In the genomic region with DNA sequence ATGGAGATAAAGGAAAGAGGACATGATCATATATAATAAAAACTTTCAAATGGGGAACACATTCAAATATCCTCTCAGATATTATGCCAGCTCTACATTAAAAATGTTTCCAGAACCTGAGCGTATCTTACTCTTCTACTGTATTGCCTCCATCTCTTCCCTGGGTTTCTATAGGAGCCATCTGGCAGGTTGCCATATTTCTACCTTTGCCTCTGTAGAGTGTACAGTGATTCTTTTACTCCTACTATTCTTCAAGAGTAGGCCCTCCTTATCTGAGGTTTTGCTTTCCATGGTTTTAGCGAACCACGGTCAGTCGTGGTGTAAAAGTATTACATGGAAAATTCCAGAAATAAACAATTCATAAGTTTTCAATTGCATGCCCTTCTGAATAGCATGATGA, we compare ENCODE assay signal across 11 cellular contexts.
"Had no signal": no experiment of that assay in that cellular context is flagged by ENCODE, and none has a peak within 500 bp of the region (broad histone marks: within the 10 kb centered on the region; RNA-seq: fewer than 3 reads in every experiment).

No MANE protein-coding gene starts in this region.

- H3K4me2 ChIP-seq: GM23338 had no signal

- H3K27ac ChIP-seq: GM23248 had no signal

- H3K9me3 ChIP-seq: HAP-1 had no signal

- ATAC-seq: GM23338, HCT116 had no signal

- DNase-seq: GM23248, GOT3, H7, H9, HCEC 1CT, HFFc6 had no signal

- H3K9ac ChIP-seq: GM23248 had no signal

- H3K4me3 ChIP-seq: GM23248, GM23338, HAP-1 had no signal

- H3K36me3 ChIP-seq: HAP-1 had no signal

- H2AFZ ChIP-seq: GM23248, GM23338 had no signal

- FAIRE-seq: H1, H54 had no signal

- H3K4me1 ChIP-seq: HAP-1 had no signal
